9 cellular contexts compared by ENCODE assay signal in the genomic region with DNA sequence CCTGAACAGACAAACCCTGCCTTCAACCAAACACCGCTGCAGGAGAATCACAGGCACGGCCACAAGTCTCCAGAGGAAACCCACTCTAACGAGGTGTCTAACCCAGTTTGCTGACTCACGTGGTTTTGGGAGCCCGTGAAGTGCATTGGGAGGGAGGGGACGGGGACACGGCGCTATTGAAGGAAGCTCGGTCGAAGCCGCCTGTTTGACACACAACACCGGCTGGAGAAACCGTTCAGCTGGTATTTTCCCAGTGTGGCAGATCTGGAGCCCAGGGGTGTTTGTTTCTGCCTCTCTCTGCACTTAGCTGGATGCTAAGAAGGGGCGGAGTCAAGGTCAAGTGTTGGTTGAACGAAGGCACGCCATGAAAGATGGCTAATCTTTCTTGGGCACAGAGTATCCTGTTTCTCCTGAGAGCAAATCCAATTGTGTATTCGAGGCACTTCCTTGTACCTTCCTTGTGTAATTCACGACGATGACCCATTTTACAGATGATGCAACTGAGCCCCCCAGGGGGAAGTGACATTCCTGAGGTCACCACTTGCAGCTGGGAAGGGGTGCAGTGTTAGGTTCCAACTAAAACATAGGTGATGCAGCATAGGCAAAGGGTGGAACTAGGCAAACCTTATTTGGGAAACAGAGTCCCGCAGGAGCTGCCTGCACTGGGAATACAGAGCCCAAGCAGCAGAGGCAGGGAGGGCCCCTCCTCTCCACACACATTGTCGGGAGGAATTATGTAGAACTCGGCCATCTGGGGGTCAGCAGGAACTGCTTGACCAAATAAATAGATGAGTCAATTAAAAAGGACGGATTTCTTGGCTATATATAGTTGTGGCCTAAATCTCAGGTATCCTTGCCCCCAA. TPM values are rescaled to one million over a fixed set of nuclear protein-coding genes. Genes with fewer than 3 reads are reported as not detected.
DNase-seq lines count a peak whose midpoint lies in the region; ATAC-seq and TF ChIP-seq lines count a peak whose summit lies in the region.
"Had no signal": no experiment of that assay in that cellular context is flagged by ENCODE, and none has a peak within 500 bp of the region (broad histone marks: within the 10 kb centered on the region; RNA-seq: fewer than 3 reads in every experiment).

No MANE protein-coding gene starts in this region.

- 90 to 92% methylated on average over 23 of the region's 23 CpGs for WGBS in aorta, 2 donors

- H3K27me3 Mint-ChIP-seq in activated naive CD8-positive, alpha-beta T cell = no peaks in the 10 kb centered on the region
- peaks cover 11% of the 10 kb centered on the region for H3K27me3 Mint-ChIP-seq in endothelial cell (ENCODE audit: unreplicated experiment)

- H3K4me1 Mint-ChIP-seq in activated naive CD8-positive, alpha-beta T cell (ENCODE audit: low read depth) = peaks cover 79% of the 10 kb centered on the region
- peaks cover 3% of the 10 kb centered on the region for H3K4me1 Mint-ChIP-seq in endothelial cell (ENCODE audit: unreplicated experiment)

- peak overlapping the region; percentile 64 for H3K4me3 Mint-ChIP-seq in activated naive CD8-positive, alpha-beta T cell
- no peak overlapping the region for H3K4me3 Mint-ChIP-seq in endothelial cell (ENCODE audit: unreplicated experiment)

- H3K4me3 ChIP-seq in skeletal muscle tissue (ENCODE audit: low read length in 3 of 3) = no peak overlapping the region
- H3K4me3 ChIP-seq in aorta (ENCODE audit: low read length in 2 of 2) = no peak overlapping the region

- no peaks in the 10 kb centered on the region for H3K36me3 Mint-ChIP-seq in activated naive CD8-positive, alpha-beta T cell
- no peaks in the 10 kb centered on the region for H3K36me3 Mint-ChIP-seq in endothelial cell (ENCODE audit: low read depth, unreplicated experiment)

- peak overlapping the region; percentile 89 for H3K27ac Mint-ChIP-seq in activated naive CD8-positive, alpha-beta T cell
- H3K27ac Mint-ChIP-seq in endothelial cell (ENCODE audit: unreplicated experiment) = no peak overlapping the region

- H3K9ac ChIP-seq in skeletal muscle tissue (ENCODE audit: low read depth in 1 of 3, low read length in 3 of 3) = peak overlapping the region in 1 of 3 donors; percentile 34
- H3K9ac ChIP-seq: KMS-11 had no signal

- H3K27me3 ChIP-seq in skeletal muscle tissue (ENCODE audit: control insufficient read depth in 3 of 3, insufficient read depth in 3 of 3, low read length in 3 of 3) (no peaks in the 10 kb centered on the region), aorta (ENCODE audit: control insufficient read depth in 1 of 2, insufficient read depth in 2 of 2, low read length in 1 of 2) (no peaks in the 10 kb centered on the region)

- H3K9me3 ChIP-seq in skeletal muscle tissue (ENCODE audit: control insufficient read depth in 3 of 3, low read length in 3 of 3) (no peaks in the 10 kb centered on the region), aorta (ENCODE audit: control insufficient read depth, low read length) (no peaks in the 10 kb centered on the region)

- intact Hi-C loops in aorta (cut with DNase I) = no loop called here

- H3K36me3 ChIP-seq in skeletal muscle tissue (ENCODE audit: control insufficient read depth in 3 of 3, insufficient read depth in 3 of 3, low read length in 3 of 3) = no peaks in the 10 kb centered on the region
- H3K36me3 ChIP-seq in aorta (ENCODE audit: control insufficient read depth in 1 of 2, insufficient read depth in 2 of 2, low read length in 1 of 2) = no peaks in the 10 kb centered on the region

- H3K4me1 ChIP-seq in skeletal muscle tissue (ENCODE audit: control insufficient read depth in 3 of 3, insufficient read depth in 3 of 3, low read length in 3 of 3) (peaks cover 48 to 70% (median 57%) of the 10 kb centered on the region in 3 donors), aorta (ENCODE audit: control insufficient read depth in 1 of 2, insufficient read depth in 2 of 2, low read length in 2 of 2) (no peaks in the 10 kb centered on the region)

- peak overlapping the region; percentile 25 for H3K27ac ChIP-seq in skeletal muscle tissue (ENCODE audit: low read depth, low read length)
- H3K27ac ChIP-seq in aorta (ENCODE audit: low read depth in 1 of 2, low read length in 2 of 2) = no peak overlapping the region
- H3K27ac ChIP-seq: KMS-11 had no signal

- DNase-seq in H4 (ENCODE audit: low spot score) (peak; percentile 69), NCI-H510A (lab: John Stamatoyannopoulos, UW) (peak; percentile 39), COR-L47 (lab: John Stamatoyannopoulos, UW) (no peak), aorta (no peak), SIG-M5 (lab: John Stamatoyannopoulos, UW) (no peak), endothelial cell (ENCODE audit: low spot score) (no peak)

- no peak for ATAC-seq in aorta (ENCODE audit: low FRiP score)

- no peak for TF ChIP-seq CTCF in endothelial cell (IDR thresholded peaks at IDR 0.05; ENCODE audit: unreplicated experiment)

- H3K9me3 Mint-ChIP-seq in activated naive CD8-positive, alpha-beta T cell (ENCODE audit: low read depth) = no peaks in the 10 kb centered on the region
- no peaks in the 10 kb centered on the region for H3K9me3 Mint-ChIP-seq in endothelial cell (ENCODE audit: unreplicated experiment)

RNA-seq across cellular contexts. Expression of a gene that starts 22.5 kb away (rescaled TPM):
- total RNA-seq in H4 (2014; rRNA removed; shearing (Covaris generic)) = 24.4 and 29.8 TPM in 2 replicates
- 5.7 TPM for total RNA-seq in skeletal muscle tissue
- 10 to 100 TPM; 36.5 to 62.2 TPM for total RNA-seq in aorta
- 1 to 10 TPM; 5.3 to 6.1 TPM for polyA plus RNA-seq in aorta
- 46.3 TPM for total RNA-seq in endothelial cell (ENCODE audit: unreplicated experiment)

Comparison
In these comparisons a context has a peak if more than half of its experiments do, and no peak if none do; other contexts are left out.
1. DNase-seq: peak in H4 (single experiment) and NCI-H510A (single experiment); none in COR-L47 (single experiment), aorta (0 of 2), SIG-M5 (single experiment) and endothelial cell (single experiment).